8 cellular contexts compared by ENCODE assay signal in genomic region chr11:121024989-121025388, GRCh38. TPM values are rescaled to one million over a fixed set of nuclear protein-coding genes. Genes with fewer than 3 reads are reported as not detected.
DNase-seq lines count a peak whose midpoint lies in the region; ATAC-seq and TF ChIP-seq lines count a peak whose summit lies in the region.

No MANE protein-coding gene starts in this region.

- no peak for DNase-seq in activated naive CD4-positive, alpha-beta T cell treated with anti-CD3 and anti-CD28 coated beads for 36 hours
- no peak for DNase-seq in activated naive CD4-positive, alpha-beta T cell treated with anti-CD3 and anti-CD28 coated beads, Interleukin-2, amount 50 U/mL, for 16 hours
- no peak for DNase-seq in activated CD4-positive, alpha-beta memory T cell treated with anti-CD3 and anti-CD28 coated beads, Interleukin-2, amount 10 ng/mL, durations not matched to agents 7 days and 5 days
- DNase-seq in left ventricle myocardium superior: peak; percentile 36
- no peak for DNase-seq in spleen

- no peaks in the 10 kb centered on the region for H3K9me3 Mint-ChIP-seq in activated naive CD4-positive, alpha-beta T cell treated with anti-CD3 and anti-CD28 coated beads for 36 hours
- no peaks in the 10 kb centered on the region for H3K9me3 Mint-ChIP-seq in activated CD4-positive, alpha-beta memory T cell treated with anti-CD3 and anti-CD28 coated beads, Interleukin-2, amount 10 ng/mL, durations not matched to agents 7 days and 5 days

- H3K36me3 ChIP-seq in spleen: no peaks in the 10 kb centered on the region

- peaks cover 17% of the 10 kb centered on the region for H3K4me1 Mint-ChIP-seq in activated naive CD4-positive, alpha-beta T cell treated with anti-CD3 and anti-CD28 coated beads for 36 hours (ENCODE audit: low read depth)
- H3K4me1 Mint-ChIP-seq in activated CD4-positive, alpha-beta memory T cell treated with anti-CD3 and anti-CD28 coated beads, Interleukin-2, amount 10 ng/mL, durations not matched to agents 7 days and 5 days: peaks cover 25% of the 10 kb centered on the region

- no peaks in the 10 kb centered on the region for H3K9me3 ChIP-seq in spleen

- CTCF ChIA-PET in activated naive CD4-positive, alpha-beta T cell treated with anti-CD3 and anti-CD28 coated beads for 36 hours (lab: Charles Lee): interaction anchor here (0.6 kb wide), 1 partner anchor 26 kb away, joined by 3 read pairs; no protein-coding TSS in a partner anchor
- CTCF ChIA-PET in activated CD4-positive, alpha-beta memory T cell treated with anti-CD3 and anti-CD28 coated beads, Interleukin-2, amount 10 ng/mL, durations not matched to agents 7 days and 5 days (lab: Charles Lee): interaction anchor here (0.9 to 2.8 kb wide), 3 partner anchors 9 to 170 kb away, joined by 3 to 7 read pairs (median 6); no protein-coding TSS in a partner anchor

- WGBS in spleen, 5 donors: 69 to 83% (median 79%) methylated on average over 3 of the region's 3 CpGs

- peaks cover 11 to 45% (median 19%) of the 10 kb centered on the region in 6 donors for H3K4me1 ChIP-seq in spleen

- peak overlapping the region in 1 of 8 donors; percentile 59 for H3K27ac ChIP-seq in spleen

- POLR2A ChIA-PET in activated CD4-positive, alpha-beta memory T cell treated with anti-CD3 and anti-CD28 coated beads, Interleukin-2, amount 10 ng/mL, durations not matched to agents 7 days and 5 days (lab: Charles Lee): interaction anchor here (1.6 to 1.7 kb wide), 2 partner anchors 10 to 32 kb away, joined by 3 to 6 read pairs; no protein-coding TSS in a partner anchor

- intact Hi-C loops in activated naive CD4-positive, alpha-beta T cell treated with anti-CD3 and anti-CD28 coated beads for 36 hours (cut with micrococcal nuclease): loop anchor here (1.0 to 2.0 kb wide), 2 partner anchors 11 to 38 kb away; no protein-coding TSS in a partner anchor
- intact Hi-C loops in left ventricle myocardium superior (cut with micrococcal nuclease) (no loop called here), spleen (cut with DNase I; ENCODE audit: low total_unique reads) (no loop called here)

- TF ChIP-seq POLR2A in spleen (IDR thresholded peaks at IDR 0.05) (no peak), GM18505 (IDR thresholded peaks at IDR 0.05; ENCODE audit: borderline replicate concordance, extremely low read depth, insufficient read depth, insufficient read length) (no peak)

- peak overlapping the region; percentile 83 for H3K4me3 Mint-ChIP-seq in activated naive CD4-positive, alpha-beta T cell treated with anti-CD3 and anti-CD28 coated beads for 36 hours
- H3K4me3 Mint-ChIP-seq in activated CD4-positive, alpha-beta memory T cell treated with anti-CD3 and anti-CD28 coated beads, Interleukin-2, amount 10 ng/mL, durations not matched to agents 7 days and 5 days: peak overlapping the region; percentile 78

- H3K27ac Mint-ChIP-seq in activated naive CD4-positive, alpha-beta T cell treated with anti-CD3 and anti-CD28 coated beads for 36 hours: no peak overlapping the region
- H3K27ac Mint-ChIP-seq in activated CD4-positive, alpha-beta memory T cell treated with anti-CD3 and anti-CD28 coated beads, Interleukin-2, amount 10 ng/mL, durations not matched to agents 7 days and 5 days: no peak overlapping the region

- peaks cover under 1% of the 10 kb centered on the region for H3K36me3 Mint-ChIP-seq in activated naive CD4-positive, alpha-beta T cell treated with anti-CD3 and anti-CD28 coated beads for 36 hours (ENCODE audit: low read depth)
- peaks cover 2% of the 10 kb centered on the region for H3K36me3 Mint-ChIP-seq in activated CD4-positive, alpha-beta memory T cell treated with anti-CD3 and anti-CD28 coated beads, Interleukin-2, amount 10 ng/mL, durations not matched to agents 7 days and 5 days (ENCODE audit: low read depth)

- H3K27me3 ChIP-seq in spleen (replicated peaks in 1 of 7): peaks cover 0 to 5% (median 0%) of the 10 kb centered on the region in 7 donors

- no peak for TF ChIP-seq CTCF in spleen (IDR thresholded peaks at IDR 0.05 in 8 of 11, conservative IDR thresholded peaks at IDR 0.05 in 3 of 11)

- H3K27me3 Mint-ChIP-seq in activated naive CD4-positive, alpha-beta T cell treated with anti-CD3 and anti-CD28 coated beads for 36 hours (ENCODE audit: low read depth): no peaks in the 10 kb centered on the region
- H3K27me3 Mint-ChIP-seq in activated CD4-positive, alpha-beta memory T cell treated with anti-CD3 and anti-CD28 coated beads, Interleukin-2, amount 10 ng/mL, durations not matched to agents 7 days and 5 days: peaks cover 3% of the 10 kb centered on the region

- H3K4me3 ChIP-seq in spleen: peak overlapping the region in 6 of 8 donors; percentile 73 to 97 (median 75)

- ATAC-seq in left ventricle myocardium superior: peak; percentile 88
- ATAC-seq in HG02763 (IDR thresholded peaks at IDR 0.05; ENCODE audit: unreplicated experiment): no peak
- ATAC-seq in HG02571 (IDR thresholded peaks at IDR 0.05; ENCODE audit: unreplicated experiment): no peak
- no peak for ATAC-seq in GM18505 (IDR thresholded peaks at IDR 0.05; ENCODE audit: unreplicated experiment)

RNA-seq across cellular contexts. Expression of gene TBCEL, which starts 1.1 kb away (rescaled TPM):
- 1 to 10 TPM; 5.2 to 5.3 TPM for total RNA-seq in activated naive CD4-positive, alpha-beta T cell treated with anti-CD3 and anti-CD28 coated beads for 36 hours
- total RNA-seq in activated CD4-positive, alpha-beta memory T cell treated with anti-CD3 and anti-CD28 coated beads, Interleukin-2, amount 10 ng/mL, durations not matched to agents 7 days and 5 days: 10 to 100 TPM; 11.8 to 13.1 TPM
- total RNA-seq in left ventricle myocardium superior: 24.6 TPM
- total RNA-seq in spleen: 10 to 100 TPM; 27.3 to 49.3 (median 35.6) TPM
- polyA plus RNA-seq in spleen: 1 to 10 TPM; 3.9 to 6.0 (median 4.6) TPM
